8 cellular contexts compared by ENCODE assay signal in genomic region chr10:119207713-119208552, GRCh38. TPM values are rescaled to one million over a fixed set of nuclear protein-coding genes. Genes with fewer than 3 reads are reported as not detected.
A peak's percentile ranks its signal among the peaks of the same experiment; 100 is the strongest.
DNase-seq lines count a peak whose midpoint lies in the region; ATAC-seq and TF ChIP-seq lines count a peak whose summit lies in the region.

No MANE protein-coding gene starts in this region.

- TF ChIP-seq CTCF in astrocyte of the cerebellum (IDR thresholded peaks at IDR 0.05; ENCODE audit: low read depth, low read length, missing control alignments), result no peak

- intact Hi-C loops in right cardiac atrium (cut with DNase I), result loop anchor here in 3 of 4 donors (5.0 to 10.0 kb wide), 6 partner anchors 64 to 237 kb away; no protein-coding TSS in a partner anchor
- intact Hi-C loops in posterior vena cava (cut with DNase I), result loop anchor here in 1 of 2 donors (5.0 kb wide), 1 partner anchor 44 kb away; no protein-coding TSS in a partner anchor

- H3K4me3 ChIP-seq in SJSA1, result peak overlapping the region; percentile 97
- peak overlapping the region; percentile 67 for H3K4me3 ChIP-seq in astrocyte of the cerebellum (ENCODE audit: low read depth, low read length)
- peak overlapping the region; percentile 81 for H3K4me3 ChIP-seq in right cardiac atrium (ENCODE audit: low read length)

- H3K4me1 ChIP-seq in SJSA1 (replicated peaks) (peaks cover 68% of the 10 kb centered on the region), right cardiac atrium (ENCODE audit: control insufficient read depth, insufficient read depth, low read length) (peaks cover 6% of the 10 kb centered on the region)

- under 1% methylated on average over 59 of the region's 62 CpGs for WGBS in right cardiac atrium

- H3K27me3 ChIP-seq in SJSA1 (replicated peaks), result no peaks in the 10 kb centered on the region
- no peaks in the 10 kb centered on the region for H3K27me3 ChIP-seq in right cardiac atrium (ENCODE audit: control insufficient read depth, insufficient read depth)

- DNase-seq in NCI-H345 (lab: John Stamatoyannopoulos, UW) (peak; percentile 42), NCI-H345 treated with DMSO at 0.1 percent for 48 hours (lab: John Stamatoyannopoulos, UW; ENCODE audit: unreplicated experiment) (no peak), SJSA1 (ENCODE audit: low read depth in 1 of 2, low spot score in 2 of 2) (peak; percentile 56 to 73), astrocyte of the cerebellum (ENCODE audit: low read depth) (no peak), right cardiac atrium (peak; percentile 54 to 81 (median 78)), posterior vena cava (ENCODE audit: low spot score) (peak; percentile 87)

- H3K9me3 ChIP-seq in SJSA1 (replicated peaks) (no peaks in the 10 kb centered on the region), right cardiac atrium (ENCODE audit: control insufficient read depth, low read length) (no peaks in the 10 kb centered on the region)

- H3K27ac ChIP-seq in SJSA1 (peak overlapping the region; percentile 58), right cardiac atrium (ENCODE audit: low read length) (peak overlapping the region; percentile 91)

- ATAC-seq in HG03196 (IDR thresholded peaks at IDR 0.05; ENCODE audit: unreplicated experiment), result peak; percentile 3
- ATAC-seq in right cardiac atrium, result peak; percentile 10 to 30
- no peak for ATAC-seq in HG03565 (IDR thresholded peaks at IDR 0.05; ENCODE audit: unreplicated experiment)

- in situ Hi-C loops in astrocyte of the cerebellum (cut with HindIII; ENCODE audit: low sequenced_read_pairs), result no loop called here

- H3K36me3 ChIP-seq in SJSA1, result peaks cover 22% of the 10 kb centered on the region

RNA-seq across cellular contexts. Expression of gene GRK5, which starts 0.6 kb away (rescaled TPM):
- total RNA-seq in SJSA1 (2014; rRNA removed; shearing (Covaris generic)), result 19.4 TPM in 2 replicates
- total RNA-seq in right cardiac atrium (10 to 100 TPM; 45.2 to 89.9 (median 60.7) TPM), posterior vena cava (10 to 100 TPM; 40.0 to 57.5 TPM)
- 31.3 TPM for polyA plus RNA-seq in right cardiac atrium

RNA-seq across cellular contexts. Expression of gene PRDX3, which starts 29.3 kb away (rescaled TPM):
- total RNA-seq in SJSA1 (2014; rRNA removed; shearing (Covaris generic)), result 304 and 376 TPM in 2 replicates
- 100 to 1,000 TPM; 163 to 198 (median 190) TPM for total RNA-seq in right cardiac atrium
- 233 TPM for polyA plus RNA-seq in right cardiac atrium
- 100 to 1,000 TPM in 1 of 2 donors, 10 to 100 TPM in 1; 95.8 to 106 TPM for total RNA-seq in posterior vena cava

RNA-seq across cellular contexts. Expression of gene SFXN4, which starts 42.4 kb away (rescaled TPM):
- total RNA-seq in SJSA1 (2014; rRNA removed; shearing (Covaris generic)), result 23.5 and 46.2 TPM in 2 replicates
- 10 to 100 TPM; 36.8 to 46.8 (median 41.0) TPM for total RNA-seq in right cardiac atrium
- polyA plus RNA-seq in right cardiac atrium, result 42.3 TPM
- 10 to 100 TPM; 10.8 to 13.5 TPM for total RNA-seq in posterior vena cava

Comparison
In these comparisons a context has a peak if more than half of its experiments do, and no peak if none do; other contexts are left out.
1. DNase-seq: peak in NCI-H345 (single experiment), SJSA1 (2 of 2), right cardiac atrium (3 of 3) and posterior vena cava (single experiment); none in NCI-H345 treated with DMSO at 0.1 percent for 48 hours (single experiment) and astrocyte of the cerebellum (single experiment).
2. Peak in every context shown above with its lines, with median percentiles within 50 percentile points of each other: H3K4me3 ChIP-seq.